Comparison of ENCODE assay signal across 11 cellular contexts in the genomic region with DNA sequence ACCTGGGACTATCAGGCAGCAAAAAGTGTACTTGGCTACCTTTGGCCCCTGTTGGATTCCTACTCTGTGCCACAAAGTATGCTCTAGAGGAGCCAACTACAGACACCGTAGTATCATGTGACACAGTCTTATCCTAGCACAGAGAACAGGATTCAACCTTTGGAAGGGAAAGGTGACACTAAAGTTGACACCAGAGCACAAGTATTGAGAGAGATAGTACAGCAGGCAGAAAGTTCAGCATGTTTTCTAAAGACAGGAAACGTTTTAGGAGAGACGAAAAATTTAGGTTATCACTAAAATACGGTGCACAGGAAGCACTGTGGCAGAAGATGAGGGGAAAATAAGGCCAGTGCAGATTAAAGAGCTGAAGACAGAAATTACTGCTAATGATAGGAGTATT. TPM values are rescaled to one million over a fixed set of nuclear protein-coding genes. Genes with fewer than 3 reads are reported as not detected.
A peak's percentile ranks its signal among the peaks of the same experiment; 100 is the strongest.
DNase-seq lines count a peak whose midpoint lies in the region; ATAC-seq lines count a peak whose summit lies in the region.
"Had no signal": no experiment of that assay in that cellular context is flagged by ENCODE, and none has a peak within 500 bp of the region (broad histone marks: within the 10 kb centered on the region; RNA-seq: fewer than 3 reads in every experiment).

No MANE protein-coding gene starts in this region.

- CTCF ChIA-PET in naive thymus-derived CD4-positive, alpha-beta T cell (lab: Charles Lee) = no interaction called here

- H3K27me3 ChIP-seq in effector memory CD4-positive, alpha-beta T cell (replicated peaks; ENCODE audit: control insufficient read depth, insufficient read depth, low read length, poor library complexity, severe bottlenecking) = no peaks in the 10 kb centered on the region
- no peaks in the 10 kb centered on the region for H3K27me3 ChIP-seq in naive thymus-derived CD4-positive, alpha-beta T cell (ENCODE audit: control insufficient read depth in 2 of 2, insufficient read depth in 2 of 2, low read length in 2 of 2)
- H3K27me3 ChIP-seq: colonic mucosa had no signal

- no peaks in the 10 kb centered on the region for H3K9me3 ChIP-seq in effector memory CD4-positive, alpha-beta T cell (ENCODE audit: control insufficient read depth, low read length)
- H3K9me3 ChIP-seq in naive thymus-derived CD4-positive, alpha-beta T cell (ENCODE audit: control insufficient read depth in 2 of 3, low read length in 3 of 3) = no peaks in the 10 kb centered on the region
- H3K9me3 ChIP-seq: colonic mucosa had no signal

- peak overlapping the region; percentile 65 for H3K4me3 Mint-ChIP-seq in stimulated activated naive CD8-positive, alpha-beta T cell treated with anti-CD3 and anti-CD28 coated beads, Interleukin-15, Interleukin-2, amounts not matched to agents 100 ng/mL and 50 ng/mL, for 24 hours
- H3K4me3 Mint-ChIP-seq in naive thymus-derived CD4-positive, alpha-beta T cell = peak overlapping the region; percentile 21 to 71 (median 63)

- peaks cover 17% of the 10 kb centered on the region for H3K4me1 ChIP-seq in effector memory CD4-positive, alpha-beta T cell (ENCODE audit: control insufficient read depth, insufficient read depth, low read length, poor library complexity, severe bottlenecking)
- H3K4me1 ChIP-seq in naive thymus-derived CD4-positive, alpha-beta T cell (ENCODE audit: control insufficient read depth in 2 of 2, insufficient read depth in 2 of 2, low read length in 2 of 2) = peaks cover 13 to 30% of the 10 kb centered on the region in 2 donors

- no peaks in the 10 kb centered on the region for H3K27me3 Mint-ChIP-seq in stimulated activated naive CD8-positive, alpha-beta T cell treated with anti-CD3 and anti-CD28 coated beads, Interleukin-15, Interleukin-2, amounts not matched to agents 100 ng/mL and 50 ng/mL, for 24 hours
- no peaks in the 10 kb centered on the region for H3K27me3 Mint-ChIP-seq in naive thymus-derived CD4-positive, alpha-beta T cell
- H3K27me3 Mint-ChIP-seq: progenitor cell of endocrine pancreas had no signal

- no peaks in the 10 kb centered on the region for H3K36me3 ChIP-seq in effector memory CD4-positive, alpha-beta T cell (ENCODE audit: control insufficient read depth, insufficient read depth, low read length)
- H3K36me3 ChIP-seq in naive thymus-derived CD4-positive, alpha-beta T cell (ENCODE audit: control insufficient read depth in 2 of 3, insufficient read depth in 3 of 3, low read length in 3 of 3) = no peaks in the 10 kb centered on the region
- H3K36me3 ChIP-seq: colonic mucosa had no signal

- H3K4me3 ChIP-seq in effector memory CD4-positive, alpha-beta T cell (ENCODE audit: insufficient read depth, low read depth, low read length, poor library complexity, severe bottlenecking) = no peak overlapping the region
- no peak overlapping the region for H3K4me3 ChIP-seq in naive thymus-derived CD4-positive, alpha-beta T cell (ENCODE audit: low read length)
- H3K4me3 ChIP-seq: colonic mucosa had no signal

- H3K36me3 Mint-ChIP-seq in stimulated activated naive CD8-positive, alpha-beta T cell treated with anti-CD3 and anti-CD28 coated beads, Interleukin-15, Interleukin-2, amounts not matched to agents 100 ng/mL and 50 ng/mL, for 24 hours (ENCODE audit: low read depth) = peaks cover 42% of the 10 kb centered on the region
- peaks cover 8 to 43% (median 14%) of the 10 kb centered on the region in 5 donors for H3K36me3 Mint-ChIP-seq in naive thymus-derived CD4-positive, alpha-beta T cell

- H3K27ac ChIP-seq in effector memory CD4-positive, alpha-beta T cell (ENCODE audit: insufficient read depth, low read length, poor library complexity, severe bottlenecking) = peak overlapping the region; percentile 35
- peak overlapping the region; percentile 67 for H3K27ac ChIP-seq in naive thymus-derived CD4-positive, alpha-beta T cell (ENCODE audit: low read depth, low read length)
- H3K27ac ChIP-seq: colonic mucosa had no signal

- peaks cover 6% of the 10 kb centered on the region for H3K9me3 Mint-ChIP-seq in stimulated activated naive CD8-positive, alpha-beta T cell treated with anti-CD3 and anti-CD28 coated beads, Interleukin-15, Interleukin-2, amounts not matched to agents 100 ng/mL and 50 ng/mL, for 24 hours
- H3K9me3 Mint-ChIP-seq in naive thymus-derived CD4-positive, alpha-beta T cell = peaks cover 0 to 6% (median 2%) of the 10 kb centered on the region in 11 donors

- POLR2A ChIA-PET in naive thymus-derived CD4-positive, alpha-beta T cell (lab: Charles Lee) = interaction anchor here (0.9 to 1.3 kb wide), 5 partner anchors 10 to 19 kb away, joined by 3 to 11 read pairs (median 3); a partner anchor contains a TSS

- ATAC-seq in stimulated activated naive CD8-positive, alpha-beta T cell treated with anti-CD3 and anti-CD28 coated beads, Interleukin-15, Interleukin-2, amounts not matched to agents 100 U/mL and 50 U/mL, for 24 hours = no peak
- peak; percentile 66 for ATAC-seq in naive thymus-derived CD4-positive, alpha-beta T cell
- ATAC-seq in esophagus mucosa (no peak), HG03571 (IDR thresholded peaks at IDR 0.05; ENCODE audit: unreplicated experiment) (no peak)

- H3K27ac Mint-ChIP-seq in stimulated activated naive CD8-positive, alpha-beta T cell treated with anti-CD3 and anti-CD28 coated beads, Interleukin-15, Interleukin-2, amounts not matched to agents 100 ng/mL and 50 ng/mL, for 24 hours = peak overlapping the region; percentile 86
- H3K27ac Mint-ChIP-seq in naive thymus-derived CD4-positive, alpha-beta T cell = peak overlapping the region; percentile 17 to 89 (median 72)
- H3K27ac Mint-ChIP-seq: progenitor cell of endocrine pancreas had no signal

- intact Hi-C loops in naive thymus-derived CD4-positive, alpha-beta T cell (cut with micrococcal nuclease) = loop anchor here (1.0 to 2.0 kb wide), 4 partner anchors 8 to 17 kb away; no protein-coding TSS in a partner anchor

- H3K4me1 Mint-ChIP-seq in stimulated activated naive CD8-positive, alpha-beta T cell treated with anti-CD3 and anti-CD28 coated beads, Interleukin-15, Interleukin-2, amounts not matched to agents 100 ng/mL and 50 ng/mL, for 24 hours (ENCODE audit: low read depth) = peaks cover 100% of the 10 kb centered on the region
- H3K4me1 Mint-ChIP-seq in naive thymus-derived CD4-positive, alpha-beta T cell = peaks cover 49 to 98% (median 90%) of the 10 kb centered on the region in 7 donors

- no peak for DNase-seq in stimulated activated naive CD8-positive, alpha-beta T cell treated with anti-CD3 and anti-CD28 coated beads, Interleukin-15, Interleukin-2, amounts not matched to agents 100 U/mL and 50 U/mL, for 24 hours
- no peak for DNase-seq in effector memory CD4-positive, alpha-beta T cell
- DNase-seq in naive thymus-derived CD4-positive, alpha-beta T cell = peak in 5 of 9 donors; percentile 12 to 28 (median 24)
- no peak for DNase-seq in NCI-H1417 treated with DMSO at 0.1 percent for 48 hours (lab: John Stamatoyannopoulos, UW)
- DNase-seq in NCI-H187 treated with DMSO at 0.1 percent for 48 hours (lab: John Stamatoyannopoulos, UW) = no peak
- DNase-seq: colonic mucosa, NCI-H226 had no signal

RNA-seq across cellular contexts. Expression of a gene that starts 18.6 kb away (rescaled TPM):
- 100 to 1,000 TPM; 100 to 164 (median 144) TPM for total RNA-seq in naive thymus-derived CD4-positive, alpha-beta T cell
- polyA plus RNA-seq in naive thymus-derived CD4-positive, alpha-beta T cell = 100 to 1,000 TPM in 1 of 2 donors, 10 to 100 TPM in 1; 91.3 to 111 TPM
- 87.2 TPM for total RNA-seq in esophagus mucosa

Comparison
In these comparisons a context has a peak if more than half of its experiments do, and no peak if none do; other contexts are left out.
1. DNase-seq: peak in naive thymus-derived CD4-positive, alpha-beta T cell (5 of 9); none in stimulated activated naive CD8-positive, alpha-beta T cell treated with anti-CD3 and anti-CD28 coated beads, Interleukin-15, Interleukin-2, amounts not matched to agents 100 U/mL and 50 U/mL, for 24 hours (single experiment), effector memory CD4-positive, alpha-beta T cell (0 of 3), NCI-H1417 treated with DMSO at 0.1 percent for 48 hours (single experiment) and NCI-H187 treated with DMSO at 0.1 percent for 48 hours (single experiment).